16 cellular contexts compared by ENCODE assay signal in genomic region chr19:47479701-47480503, GRCh38. TPM values are rescaled to one million over a fixed set of nuclear protein-coding genes. Genes with fewer than 3 reads are reported as not detected.
DNase-seq lines count a peak whose midpoint lies in the region; ATAC-seq and TF ChIP-seq lines count a peak whose summit lies in the region.
"Had no signal": no experiment of that assay in that cellular context is flagged by ENCODE, and none has a peak within 500 bp of the region (broad histone marks: within the 10 kb centered on the region; RNA-seq: fewer than 3 reads in every experiment).

No MANE protein-coding gene starts in this region.

- no peaks in the 10 kb centered on the region for H3K79me2 ChIP-seq in smooth muscle cell (ENCODE audit: low read depth)

- H2AFZ ChIP-seq in smooth muscle cell (ENCODE audit: low read depth): no peak overlapping the region

- no peaks in the 10 kb centered on the region for H3K27me3 Mint-ChIP-seq in chondrocyte (ENCODE audit: low read depth)

- H3K4me3 ChIP-seq in right atrium auricular region (peak overlapping the region in 1 of 2 donors; percentile 31), iPS-15b (ENCODE audit: low read depth, low read length) (peak overlapping the region; percentile 89), smooth muscle cell (no peak overlapping the region)
- H3K4me3 ChIP-seq: mucosa of descending colon had no signal

- H3K4me1 Mint-ChIP-seq in chondrocyte (ENCODE audit: low read depth): peaks cover 19% of the 10 kb centered on the region

- WGBS in smooth muscle cell (ENCODE audit: low lambda C conversion rate): 12% methylated on average over 24 of the region's 39 CpGs

- no peaks in the 10 kb centered on the region for H4K20me1 ChIP-seq in smooth muscle cell (ENCODE audit: low read depth)

- H3K4me3 Mint-ChIP-seq in chondrocyte (ENCODE audit: unreplicated experiment): peak overlapping the region; percentile 47

- intact Hi-C loops in left cardiac atrium (cut with DNase I): no loop called here

- H3K4me2 ChIP-seq in smooth muscle cell: peak overlapping the region; percentile 63

- TF ChIP-seq CTCF in right atrium auricular region (IDR thresholded peaks at IDR 0.05): no peak
- TF ChIP-seq CTCF in chondrocyte (IDR thresholded peaks at IDR 0.05): no peak
- TF ChIP-seq CTCF in smooth muscle cell (IDR thresholded peaks at IDR 0.05; ENCODE audit: borderline replicate concordance, insufficient read depth, poor library complexity, severe bottlenecking): no peak

- H3K4me1 ChIP-seq in right atrium auricular region: peaks cover 0 to 16% of the 10 kb centered on the region in 2 donors
- peaks cover 5% of the 10 kb centered on the region for H3K4me1 ChIP-seq in iPS-15b (ENCODE audit: control insufficient read depth, insufficient read depth, low read length)
- no peaks in the 10 kb centered on the region for H3K4me1 ChIP-seq in smooth muscle cell (ENCODE audit: low read depth)

- no peak for DNase-seq in left cardiac atrium
- DNase-seq in right atrium auricular region (ENCODE audit: low spot score): no peak
- DNase-seq in chondrocyte (ENCODE audit: low spot score): peak; percentile 70
- DNase-seq in smooth muscle cell (lab: John Stamatoyannopoulos, UW; ENCODE audit: unreplicated experiment): no peak
- DNase-seq in SIG-M5 (lab: John Stamatoyannopoulos, UW): no peak
- no peak for DNase-seq in KBM-7
- DNase-seq: activated CD4-positive, CD25-positive, alpha-beta regulatory T cell treated with anti-CD3 and anti-CD28 coated beads, Interleukin-2, amount 50 U/mL, for 72 hours; activated T-cell treated with anti-CD3 and anti-CD28 coated beads for 4 hours; amniotic stem cell; effector CD8-positive, alpha-beta T cell; mucosa of descending colon; NCI-H2171; SW 1271 had no signal

- no peaks in the 10 kb centered on the region for H3K27me3 ChIP-seq in right atrium auricular region
- peaks cover 2% of the 10 kb centered on the region for H3K27me3 ChIP-seq in iPS-15b (ENCODE audit: control insufficient read depth, insufficient read depth, low read length)
- no peaks in the 10 kb centered on the region for H3K27me3 ChIP-seq in smooth muscle cell (ENCODE audit: low read depth)
- H3K27me3 ChIP-seq: heart left ventricle had no signal

- ATAC-seq in left cardiac atrium: peak; percentile 13 to 39
- no peak for ATAC-seq in GM21447 (IDR thresholded peaks at IDR 0.05; ENCODE audit: unreplicated experiment)
- ATAC-seq: mucosa of descending colon had no signal

- H3K9me3 Mint-ChIP-seq in chondrocyte (ENCODE audit: low read depth): no peaks in the 10 kb centered on the region

- H3K36me3 ChIP-seq in right atrium auricular region (no peaks in the 10 kb centered on the region), iPS-15b (ENCODE audit: control insufficient read depth, insufficient read depth, low read length) (peaks cover under 1% of the 10 kb centered on the region), smooth muscle cell (ENCODE audit: low read depth) (no peaks in the 10 kb centered on the region)
- H3K36me3 ChIP-seq: heart left ventricle had no signal

- H3K36me3 Mint-ChIP-seq in chondrocyte (ENCODE audit: low read depth): peaks cover 3% of the 10 kb centered on the region

- H3K27ac ChIP-seq in right atrium auricular region (no peak overlapping the region), smooth muscle cell (ENCODE audit: low read depth) (no peak overlapping the region)
- H3K27ac ChIP-seq: heart left ventricle had no signal

- H3F3A ChIP-seq in smooth muscle cell (ENCODE audit: low read depth): peaks cover 3% of the 10 kb centered on the region

- H3K27ac Mint-ChIP-seq in chondrocyte (ENCODE audit: unreplicated experiment): no peak overlapping the region

- peak overlapping the region; percentile 54 for H3K9ac ChIP-seq in iPS-15b (ENCODE audit: low read depth, low read length)
- no peak overlapping the region for H3K9ac ChIP-seq in smooth muscle cell (ENCODE audit: low read depth)

- in situ Hi-C loops in KBM-7 (cut with MboI; ENCODE audit: low pct_unique_long_range_greater_than_20kb, low sequenced_read_pairs): no loop called here

- H3K9me3 ChIP-seq in right atrium auricular region (no peaks in the 10 kb centered on the region), iPS-15b (ENCODE audit: control insufficient read depth, insufficient read depth, low read length) (no peaks in the 10 kb centered on the region), smooth muscle cell (replicated peaks; ENCODE audit: low read depth) (no peaks in the 10 kb centered on the region)
- H3K9me3 ChIP-seq: heart left ventricle, mucosa of descending colon had no signal

RNA-seq across cellular contexts. Expression of gene KPTN, which starts 4.1 kb away (rescaled TPM):
- 10 to 100 TPM in 1 of 2 donors, 1 to 10 TPM in 1; 6.9 to 10.5 TPM for total RNA-seq in left cardiac atrium
- 1 to 10 TPM; 2.8 to 2.9 TPM for total RNA-seq in right atrium auricular region
- total RNA-seq in chondrocyte: 9.1 to 12.0 TPM (median 9.7 TPM) in 3 replicates
- total RNA-seq in smooth muscle cell: 3.4 and 12.2 TPM in 2 replicates
- polyA plus RNA-seq in smooth muscle cell: 10.6 and 15.5 TPM in 2 replicates

RNA-seq across cellular contexts. Expression of gene SLC8A2, which starts 8.2 kb away (rescaled TPM):
- total RNA-seq in left cardiac atrium (under 1 TPM in 1 of 2 donors, not detected in 1; 0.15 TPM), right atrium auricular region (under 1 TPM; 0.28 to 0.37 TPM), chondrocyte (0.27 to 0.42 TPM (median 0.31 TPM) in 3 replicates), smooth muscle cell (0.22 and 0.31 TPM in 2 replicates)
- 0.50 and 0.62 TPM in 2 replicates for polyA plus RNA-seq in smooth muscle cell

RNA-seq across cellular contexts. Expression of gene NAPA, which starts 35.0 kb away (rescaled TPM):
- total RNA-seq in left cardiac atrium: 100 to 1,000 TPM in 1 of 2 donors, 10 to 100 TPM in 1; 92.7 to 113 TPM
- 100 to 1,000 TPM; 127 to 213 TPM for total RNA-seq in right atrium auricular region
- total RNA-seq in chondrocyte: 88.8 to 91.2 TPM (median 90.7 TPM) in 3 replicates
- 43.8 and 65.0 TPM in 2 replicates for total RNA-seq in smooth muscle cell
- 78.7 and 85.1 TPM in 2 replicates for polyA plus RNA-seq in smooth muscle cell
